Comparison of ENCODE assay signal across 18 cellular contexts in the genomic region with DNA sequence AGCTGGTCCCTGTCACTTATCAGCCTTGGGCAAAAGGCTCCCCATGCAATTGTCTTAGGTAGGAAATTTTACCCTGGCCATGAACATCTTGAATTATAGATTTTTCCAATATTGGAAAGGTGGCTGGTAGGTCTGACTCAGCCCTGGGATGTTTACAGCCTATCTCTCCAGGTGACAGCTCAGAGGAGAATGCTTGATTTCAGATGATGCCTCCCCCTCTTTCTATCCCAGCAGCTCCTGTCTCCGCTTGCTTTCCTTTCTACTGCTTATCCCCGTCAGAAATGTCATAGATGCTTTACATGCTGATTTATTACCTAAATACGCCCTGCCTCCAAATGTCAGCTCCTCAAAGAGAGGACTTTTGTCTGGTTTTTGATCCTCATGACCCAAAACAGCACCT.
A peak's percentile ranks its signal among the peaks of the same experiment; 100 is the strongest.
DNase-seq lines count a peak whose midpoint lies in the region; ATAC-seq and TF ChIP-seq lines count a peak whose summit lies in the region.
"Had no signal": no experiment of that assay in that cellular context is flagged by ENCODE, and none has a peak within 500 bp of the region (broad histone marks: within the 10 kb centered on the region; RNA-seq: fewer than 3 reads in every experiment).

No MANE protein-coding gene starts in this region.

- peaks cover 67% of the 10 kb centered on the region for H3K4me1 Mint-ChIP-seq in activated T-cell treated with anti-CD3 and anti-CD28 coated beads, Interleukin-2, amount 50 U/mL, for 24 hours (ENCODE audit: low read depth)
- peaks cover 64 to 83% of the 10 kb centered on the region in 2 donors for H3K4me1 Mint-ChIP-seq in immature natural killer cell
- H3K4me1 Mint-ChIP-seq in stimulated activated effector memory CD8-positive, alpha-beta T cell treated with anti-CD3 and anti-CD28 coated beads, Interleukin-12 subunit alpha, Interleukin-12 subunit beta, amount 100 ng/mL, for 72 hours = peaks cover 75% of the 10 kb centered on the region

- H3K36me3 ChIP-seq in RWPE2 (ENCODE audit: low read depth) (no peaks in the 10 kb centered on the region), adrenal gland (replicated peaks in 1 of 2) (peaks cover 0 to 3% of the 10 kb centered on the region in 2 donors)
- H3K36me3 ChIP-seq: SJCRH30 had no signal

- no peak for TF ChIP-seq POLR2A in adrenal gland (IDR thresholded peaks at IDR 0.05)

- H3K27ac Mint-ChIP-seq in activated T-cell treated with anti-CD3 and anti-CD28 coated beads, Interleukin-2, amount 50 U/mL, for 24 hours = peak overlapping the region; percentile 6
- peak overlapping the region in 5 of 6 donors; percentile 72 to 89 (median 73) for H3K27ac Mint-ChIP-seq in immature natural killer cell
- H3K27ac Mint-ChIP-seq in stimulated activated effector memory CD8-positive, alpha-beta T cell treated with anti-CD3 and anti-CD28 coated beads, Interleukin-12 subunit alpha, Interleukin-12 subunit beta, amount 100 ng/mL, for 72 hours = peak overlapping the region; percentile 43
- H3K27ac Mint-ChIP-seq: B cell; CD8-positive, alpha-beta T cell had no signal

- H3K4me3 Mint-ChIP-seq in activated T-cell treated with anti-CD3 and anti-CD28 coated beads, Interleukin-2, amount 50 U/mL, for 24 hours = no peak overlapping the region
- H3K4me3 Mint-ChIP-seq in immature natural killer cell = peak overlapping the region in 2 of 5 donors; percentile 33 to 42
- H3K4me3 Mint-ChIP-seq in stimulated activated effector memory CD8-positive, alpha-beta T cell treated with anti-CD3 and anti-CD28 coated beads, Interleukin-12 subunit alpha, Interleukin-12 subunit beta, amount 100 ng/mL, for 72 hours = no peak overlapping the region
- H3K4me3 Mint-ChIP-seq: B cell; CD8-positive, alpha-beta T cell had no signal

- H3K9me3 ChIP-seq in RWPE2 (ENCODE audit: severe bottlenecking) = no peaks in the 10 kb centered on the region
- no peaks in the 10 kb centered on the region for H3K9me3 ChIP-seq in adrenal gland (replicated peaks in 1 of 3)
- H3K9me3 ChIP-seq: SJCRH30 had no signal

- peaks cover 94% of the 10 kb centered on the region for H3K36me3 Mint-ChIP-seq in activated T-cell treated with anti-CD3 and anti-CD28 coated beads, Interleukin-2, amount 50 U/mL, for 24 hours (ENCODE audit: low read depth)
- peaks cover 21 to 65% (median 33%) of the 10 kb centered on the region in 3 donors for H3K36me3 Mint-ChIP-seq in immature natural killer cell
- H3K36me3 Mint-ChIP-seq in stimulated activated effector memory CD8-positive, alpha-beta T cell treated with anti-CD3 and anti-CD28 coated beads, Interleukin-12 subunit alpha, Interleukin-12 subunit beta, amount 100 ng/mL, for 72 hours = peaks cover 97% of the 10 kb centered on the region

- intact Hi-C loops in adrenal gland (cut with DNase I) = no loop called here

- peak; percentile 46 for ATAC-seq in RWPE2 (ENCODE audit: low read depth)
- ATAC-seq in stimulated activated effector memory CD8-positive, alpha-beta T cell treated with anti-CD3 and anti-CD28 coated beads, Interleukin-12 subunit alpha, Interleukin-12 subunit beta, amount 100 ng/mL, for 72 hours = no peak
- ATAC-seq in GM19397 (IDR thresholded peaks at IDR 0.05; ENCODE audit: unreplicated experiment) = no peak
- ATAC-seq in HG03039 (IDR thresholded peaks at IDR 0.05; ENCODE audit: unreplicated experiment) = no peak
- ATAC-seq: CD8-positive, alpha-beta T cell had no signal

- H3K27me3 Mint-ChIP-seq in activated T-cell treated with anti-CD3 and anti-CD28 coated beads, Interleukin-2, amount 50 U/mL, for 24 hours = no peaks in the 10 kb centered on the region
- peaks cover 5 to 33% (median 13%) of the 10 kb centered on the region in 3 donors for H3K27me3 Mint-ChIP-seq in immature natural killer cell (ENCODE audit: low read depth in 3 of 3)
- H3K27me3 Mint-ChIP-seq: B cell had no signal

- H3K4me1 ChIP-seq in RWPE2 (ENCODE audit: insufficient read depth, poor library complexity, severe bottlenecking) = peaks cover 12% of the 10 kb centered on the region
- no peaks in the 10 kb centered on the region for H3K4me1 ChIP-seq in adrenal gland (replicated peaks in 1 of 2)
- H3K4me1 ChIP-seq: SJCRH30 had no signal

- DNase-seq in activated T-cell treated with anti-CD3 and anti-CD28 coated beads, Interleukin-2, amount 50 U/mL, for 24 hours = no peak
- no peak for DNase-seq in activated T-cell treated with anti-CD3 and anti-CD28 coated beads, Interleukin-2, amount 50 U/mL, for 1 hour
- no peak for DNase-seq in RWPE2 (ENCODE audit: low spot score)
- no peak for DNase-seq in immature natural killer cell
- no peak for DNase-seq in stimulated activated effector memory CD8-positive, alpha-beta T cell treated with anti-CD3 and anti-CD28 coated beads, Interleukin-12 subunit alpha, Interleukin-12 subunit beta, amount 100 ng/mL, for 72 hours (ENCODE audit: low spot score in 2 of 2)
- no peak for DNase-seq in adrenal gland
- DNase-seq: CD8-positive, alpha-beta T cell; DMS53; KBM-7; NCI-H1417 treated with DMSO at 0.1 percent for 48 hours; NCI-H2029; NCI-H345; NCI-H526; PC-9; SJCRH30 had no signal

- 80 to 92% (median 83%) methylated on average over 3 of the region's 3 CpGs for WGBS in adrenal gland, 4 donors

- H3K27me3 ChIP-seq in RWPE2 (ENCODE audit: insufficient read depth, poor library complexity, severe bottlenecking) (no peaks in the 10 kb centered on the region), adrenal gland (no peaks in the 10 kb centered on the region)

- H3K4me3 ChIP-seq in RWPE2 (ENCODE audit: severe bottlenecking) (no peak overlapping the region), adrenal gland (no peak overlapping the region)
- H3K4me3 ChIP-seq: PC-9, SJCRH30 had no signal

- no peak for TF ChIP-seq CTCF in RWPE2 (IDR thresholded peaks at IDR 0.05; ENCODE audit: poor library complexity, severe bottlenecking)
- no peak for TF ChIP-seq CTCF in adrenal gland (IDR thresholded peaks at IDR 0.05)

- no peaks in the 10 kb centered on the region for H3K9me3 Mint-ChIP-seq in activated T-cell treated with anti-CD3 and anti-CD28 coated beads, Interleukin-2, amount 50 U/mL, for 24 hours
- H3K9me3 Mint-ChIP-seq in immature natural killer cell = no peaks in the 10 kb centered on the region
- H3K9me3 Mint-ChIP-seq in stimulated activated effector memory CD8-positive, alpha-beta T cell treated with anti-CD3 and anti-CD28 coated beads, Interleukin-12 subunit alpha, Interleukin-12 subunit beta, amount 100 ng/mL, for 72 hours = no peaks in the 10 kb centered on the region
- H3K9me3 Mint-ChIP-seq: CD8-positive, alpha-beta T cell had no signal

- H3K27ac ChIP-seq in RWPE2 (ENCODE audit: poor library complexity, severe bottlenecking) (no peak overlapping the region), adrenal gland (no peak overlapping the region)
- H3K27ac ChIP-seq: PC-9, SJCRH30 had no signal

Comparison
In these comparisons a context has a peak if more than half of its experiments do, and no peak if none do; other contexts are left out.
1. H3K27ac Mint-ChIP-seq: peak in every context shown above with its lines; median percentile 73 in immature natural killer cell; 43 in stimulated activated effector memory CD8-positive, alpha-beta T cell treated with anti-CD3 and anti-CD28 coated beads, Interleukin-12 subunit alpha, Interleukin-12 subunit beta, amount 100 ng/mL, for 72 hours; 6 in activated T-cell treated with anti-CD3 and anti-CD28 coated beads, Interleukin-2, amount 50 U/mL, for 24 hours.